9 cellular contexts compared by ENCODE assay signal in genomic region chr1:1420654-1421134, GRCh38. TPM values are rescaled to one million over a fixed set of nuclear protein-coding genes. Genes with fewer than 3 reads are reported as not detected.
DNase-seq lines count a peak whose midpoint lies in the region; ATAC-seq and TF ChIP-seq lines count a peak whose summit lies in the region.
"Had no signal": no experiment of that assay in that cellular context is flagged by ENCODE, and none has a peak within 500 bp of the region (broad histone marks: within the 10 kb centered on the region; RNA-seq: fewer than 3 reads in every experiment).

No MANE protein-coding gene starts in this region.

- H3K27ac Mint-ChIP-seq in Caco-2 (ENCODE audit: unreplicated experiment) = no peak overlapping the region
- no peak overlapping the region for H3K27ac Mint-ChIP-seq in effector memory CD8-positive, alpha-beta T cell

- peaks cover 25% of the 10 kb centered on the region for H3K4me1 ChIP-seq in Caco-2
- H3K4me1 ChIP-seq in Loucy (ENCODE audit: insufficient read depth, low read length, poor library complexity, severe bottlenecking) = peaks cover 11% of the 10 kb centered on the region
- peaks cover 18 to 24% of the 10 kb centered on the region in 2 donors for H3K4me1 ChIP-seq in esophagus (ENCODE audit: control insufficient read depth in 2 of 2, insufficient read depth in 2 of 2, low read length in 1 of 2)
- peaks cover 9% of the 10 kb centered on the region for H3K4me1 ChIP-seq in ovary (ENCODE audit: insufficient read depth)
- H3K4me1 ChIP-seq: parathyroid adenoma had no signal

- no peaks in the 10 kb centered on the region for H3K27me3 Mint-ChIP-seq in Caco-2 (ENCODE audit: insufficient read depth, unreplicated experiment)
- peaks cover 18 to 44% of the 10 kb centered on the region in 2 donors for H3K27me3 Mint-ChIP-seq in effector memory CD8-positive, alpha-beta T cell

- no peak overlapping the region for H3K4me2 ChIP-seq in Loucy (ENCODE audit: low read depth, low read length, poor library complexity, severe bottlenecking)

- H3K9me3 Mint-ChIP-seq in Caco-2 (ENCODE audit: unreplicated experiment) = no peaks in the 10 kb centered on the region
- no peaks in the 10 kb centered on the region for H3K9me3 Mint-ChIP-seq in effector memory CD8-positive, alpha-beta T cell

- H3K36me3 ChIP-seq in Caco-2 (ENCODE audit: control insufficient read depth, insufficient read depth, low read length) (no peaks in the 10 kb centered on the region), Loucy (ENCODE audit: insufficient read depth, low read length) (no peaks in the 10 kb centered on the region), esophagus (ENCODE audit: control insufficient read depth in 2 of 2, insufficient read depth in 2 of 2, low read length in 1 of 2) (no peaks in the 10 kb centered on the region), ovary (no peaks in the 10 kb centered on the region)

- peak overlapping the region; percentile 52 for H3K9ac ChIP-seq in Loucy (ENCODE audit: low read depth, low read length, poor library complexity, severe bottlenecking)
- H3K9ac ChIP-seq: parathyroid adenoma had no signal

- H3K9me3 ChIP-seq in Caco-2 = no peaks in the 10 kb centered on the region
- H3K9me3 ChIP-seq in Loucy (ENCODE audit: insufficient read depth, low read depth, low read length) = no peaks in the 10 kb centered on the region
- H3K9me3 ChIP-seq in esophagus (ENCODE audit: control insufficient read depth in 2 of 2, insufficient read depth in 1 of 2, low read depth in 1 of 2, low read length in 1 of 2) = no peaks in the 10 kb centered on the region
- H3K9me3 ChIP-seq in ovary = no peaks in the 10 kb centered on the region

- intact Hi-C loops in Caco-2 (cut with micrococcal nuclease; ENCODE audit: unreplicated experiment) (no loop called here), ovary (cut with DNase I) (no loop called here)

- H3K36me3 Mint-ChIP-seq in Caco-2 (ENCODE audit: insufficient read depth, unreplicated experiment) = no peaks in the 10 kb centered on the region
- no peaks in the 10 kb centered on the region for H3K36me3 Mint-ChIP-seq in effector memory CD8-positive, alpha-beta T cell (ENCODE audit: insufficient read depth)

- no peak for ATAC-seq in GM21786 (IDR thresholded peaks at IDR 0.05; ENCODE audit: unreplicated experiment)
- no peak for ATAC-seq in effector memory CD8-positive, alpha-beta T cell (replicated peaks)
- no peak for ATAC-seq in GM21360 (IDR thresholded peaks at IDR 0.05; ENCODE audit: unreplicated experiment)

- DNase-seq in Caco-2 = no peak
- DNase-seq in ovary = peak in 2 of 5 donors; percentile 43 to 49
- no peak for DNase-seq in T-helper 2 cell
- no peak for DNase-seq in effector memory CD8-positive, alpha-beta T cell

- WGBS in esophagus, 2 donors = 41 to 47% methylated on average over 10 to 12 of the region's 12 CpGs
- WGBS in ovary, 3 donors = 32 to 54% (median 46%) methylated on average over 12 of the region's 12 CpGs

- TF ChIP-seq EP300 in ovary (IDR thresholded peaks at IDR 0.05) = no peak

- peak overlapping the region; percentile 33 for H3K4me3 Mint-ChIP-seq in Caco-2 (ENCODE audit: unreplicated experiment)
- peak overlapping the region in 1 of 2 donors; percentile 31 for H3K4me3 Mint-ChIP-seq in effector memory CD8-positive, alpha-beta T cell

- CTCF ChIA-PET in Caco-2 (lab: Charles Lee) = interaction anchor here (0.5 kb wide), 1 partner anchor 85 kb away, joined by 3 read pairs; no protein-coding TSS in a partner anchor

- no peaks in the 10 kb centered on the region for H4K20me1 ChIP-seq in Loucy (ENCODE audit: insufficient read depth, low read length, poor library complexity, severe bottlenecking)

- no peak overlapping the region for H2AFZ ChIP-seq in Loucy (ENCODE audit: low read length)
- H2AFZ ChIP-seq: parathyroid adenoma had no signal

- H3K4me1 Mint-ChIP-seq in Caco-2 (ENCODE audit: low read depth, unreplicated experiment) = no peaks in the 10 kb centered on the region
- no peaks in the 10 kb centered on the region for H3K4me1 Mint-ChIP-seq in effector memory CD8-positive, alpha-beta T cell (ENCODE audit: low read depth in 2 of 2)

- TF ChIP-seq CTCF in Caco-2 (IDR thresholded peaks at IDR 0.05; ENCODE audit: insufficient read depth in 1 of 2, low read depth in 1 of 2, low read length in 1 of 2, severe bottlenecking in 1 of 2, unreplicated experiment in 1 of 2) (no peak), Loucy (conservative IDR thresholded peaks at IDR 0.05; ENCODE audit: low read length) (no peak), ovary (IDR thresholded peaks at IDR 0.05) (no peak)

- no TSS peak for BruUV-seq in Caco-2 (replicated peaks; lab: Mats Ljungman, UMichigan)

- H3F3A ChIP-seq in Loucy (ENCODE audit: low read depth) = no peaks in the 10 kb centered on the region

- H3K4me3 ChIP-seq in Caco-2 (ENCODE audit: low read depth, low read length) (no peak overlapping the region), Loucy (ENCODE audit: low read length, poor library complexity, severe bottlenecking) (no peak overlapping the region), esophagus (ENCODE audit: low read depth in 1 of 2, low read length in 2 of 2) (peak overlapping the region; percentile 45 to 62), ovary (peak overlapping the region; percentile 33)

- peak overlapping the region in 1 of 2 donors; percentile 73 for H3K27ac ChIP-seq in esophagus (ENCODE audit: low read depth in 2 of 2, low read length in 1 of 2)
- H3K27ac ChIP-seq in ovary = peak overlapping the region in 1 of 2 donors; percentile 38
- H3K27ac ChIP-seq: parathyroid adenoma had no signal

- POLR2A ChIA-PET in Caco-2 (lab: Charles Lee) = no interaction called here

- no peak for TF ChIP-seq POLR2A in ovary (IDR thresholded peaks at IDR 0.05)

- no peaks in the 10 kb centered on the region for H3K79me2 ChIP-seq in Loucy (ENCODE audit: insufficient read depth, low read length)
- H3K79me2 ChIP-seq: parathyroid adenoma had no signal

- H3K27me3 ChIP-seq in Caco-2 (replicated peaks; ENCODE audit: control insufficient read depth, insufficient read depth, low read length) (no peaks in the 10 kb centered on the region), Loucy (ENCODE audit: insufficient read depth, low read length, poor library complexity, severe bottlenecking) (no peaks in the 10 kb centered on the region), esophagus (ENCODE audit: control insufficient read depth in 1 of 2, insufficient read depth in 2 of 2, low read length in 2 of 2) (no peaks in the 10 kb centered on the region), ovary (no peaks in the 10 kb centered on the region)

- no peaks in the 10 kb centered on the region for H3K9me2 ChIP-seq in Loucy (replicated peaks; ENCODE audit: low read depth, low read length)

RNA-seq across cellular contexts. Expression of gene ANKRD65, which starts 0.4 kb away (rescaled TPM):
- total RNA-seq in Caco-2 (2022) = 1.6 and 3.2 TPM in 2 replicates
- 10 to 100 TPM; 10.6 to 12.4 TPM for polyA plus RNA-seq in esophagus
- total RNA-seq in ovary = 10 to 100 TPM in 5 of 7 donors, 1 to 10 TPM in 2; 4.5 to 48.8 (median 16.4) TPM
- polyA plus RNA-seq in ovary = 10 to 100 TPM in 1 of 2 donors, 1 to 10 TPM in 1; 5.0 to 13.3 TPM

RNA-seq across cellular contexts. Expression of gene MRPL20, which starts 13.6 kb away (rescaled TPM):
- total RNA-seq in Caco-2 (2022) (109 and 110 TPM in 2 replicates), ovary (100 to 1,000 TPM in 1 of 7 donors, 10 to 100 TPM in 6; 79.9 to 130 (median 93.1) TPM)
- polyA plus RNA-seq in esophagus (100 to 1,000 TPM in 1 of 2 donors, 10 to 100 TPM in 1; 59.1 to 148 TPM), ovary (100 to 1,000 TPM; 113 to 120 TPM)

RNA-seq across cellular contexts. Expression of gene VWA1, which starts 14.8 kb away (rescaled TPM):
- 73.7 and 74.7 TPM in 2 replicates for total RNA-seq in Caco-2 (2022)
- polyA plus RNA-seq in esophagus = 10 to 100 TPM; 21.0 to 21.4 TPM
- total RNA-seq in ovary = 10 to 100 TPM; 11.1 to 73.5 (median 44.9) TPM
- 10 to 100 TPM in 1 of 2 donors, under 1 TPM in 1; 0.20 to 14.2 TPM for polyA plus RNA-seq in ovary

RNA-seq across cellular contexts. Expression of gene CCNL2, which starts 21.6 kb away (rescaled TPM):
- total RNA-seq in Caco-2 (2022) = 145 and 147 TPM in 2 replicates
- polyA plus RNA-seq in esophagus = 100 to 1,000 TPM in 1 of 2 donors, 10 to 100 TPM in 1; 97.9 to 210 TPM
- total RNA-seq in ovary = 100 to 1,000 TPM; 159 to 245 (median 196) TPM
- 100 to 1,000 TPM in 1 of 2 donors, 10 to 100 TPM in 1; 71.1 to 217 TPM for polyA plus RNA-seq in ovary

RNA-seq across cellular contexts. Expression of gene ATAD3C, which starts 28.8 kb away (rescaled TPM):
- total RNA-seq in Caco-2 (2022) = 0.84 and 0.95 TPM in 2 replicates
- polyA plus RNA-seq in esophagus = 1 to 10 TPM; 1.8 to 2.1 TPM
- total RNA-seq in ovary = 1 to 10 TPM in 6 of 7 donors, under 1 TPM in 1; 0.53 to 5.3 (median 3.6) TPM
- 1 to 10 TPM in 1 of 2 donors, under 1 TPM in 1; 0.83 to 4.3 TPM for polyA plus RNA-seq in ovary

Comparison
In these comparisons a context has a peak if more than half of its experiments do, and no peak if none do; other contexts are left out.
1. H3K4me3 ChIP-seq: peak in esophagus (2 of 2) and ovary (single experiment); none in Caco-2 (single experiment) and Loucy (single experiment).